ENCODE assay signal across 1 cellular context in the genomic region with DNA sequence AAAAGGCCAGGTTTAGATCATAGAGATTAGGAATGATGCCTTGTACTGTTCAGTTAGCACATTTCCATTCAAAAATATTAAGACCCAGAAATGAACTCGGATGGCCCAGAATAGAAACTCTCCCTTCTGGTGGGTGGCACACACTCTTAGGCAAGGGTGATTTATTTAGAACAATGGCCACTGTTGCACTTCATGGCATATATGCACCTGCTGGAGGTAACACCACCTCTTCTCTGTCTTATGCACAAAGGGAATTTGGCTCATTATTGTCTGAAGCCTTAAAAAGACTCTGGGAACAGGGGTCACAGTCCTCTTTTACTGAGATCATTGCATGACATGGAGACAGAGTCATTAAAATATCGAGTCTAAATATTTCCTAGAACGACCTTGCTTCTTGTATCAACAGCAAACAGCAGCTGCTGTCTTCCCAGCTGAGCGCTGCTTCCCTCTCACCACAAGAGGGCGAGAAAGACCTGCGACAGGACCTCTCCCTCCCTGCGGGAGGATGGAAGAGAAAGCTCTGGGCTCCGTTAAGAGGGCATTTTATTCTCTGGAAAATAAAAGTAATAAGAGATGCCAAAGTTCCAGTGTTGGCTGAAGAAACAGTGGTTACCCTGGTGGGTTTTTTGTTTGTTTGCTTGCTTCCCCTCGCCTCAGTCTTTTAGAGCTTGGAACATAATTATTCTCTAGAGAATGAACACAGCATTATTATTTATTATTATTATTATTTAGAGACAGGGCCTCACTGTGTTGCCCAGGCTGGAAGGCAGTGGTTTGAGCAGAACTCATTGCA.
TF ChIP-seq lines count a peak whose summit lies in the region.

No MANE protein-coding gene starts in this region.

TF ChIP-seq in K562, 482 proteins besides CTCF, POLR2A, EP300 and RAD21 (continued from another document):
- TF ChIP-seq, protein P1, sequence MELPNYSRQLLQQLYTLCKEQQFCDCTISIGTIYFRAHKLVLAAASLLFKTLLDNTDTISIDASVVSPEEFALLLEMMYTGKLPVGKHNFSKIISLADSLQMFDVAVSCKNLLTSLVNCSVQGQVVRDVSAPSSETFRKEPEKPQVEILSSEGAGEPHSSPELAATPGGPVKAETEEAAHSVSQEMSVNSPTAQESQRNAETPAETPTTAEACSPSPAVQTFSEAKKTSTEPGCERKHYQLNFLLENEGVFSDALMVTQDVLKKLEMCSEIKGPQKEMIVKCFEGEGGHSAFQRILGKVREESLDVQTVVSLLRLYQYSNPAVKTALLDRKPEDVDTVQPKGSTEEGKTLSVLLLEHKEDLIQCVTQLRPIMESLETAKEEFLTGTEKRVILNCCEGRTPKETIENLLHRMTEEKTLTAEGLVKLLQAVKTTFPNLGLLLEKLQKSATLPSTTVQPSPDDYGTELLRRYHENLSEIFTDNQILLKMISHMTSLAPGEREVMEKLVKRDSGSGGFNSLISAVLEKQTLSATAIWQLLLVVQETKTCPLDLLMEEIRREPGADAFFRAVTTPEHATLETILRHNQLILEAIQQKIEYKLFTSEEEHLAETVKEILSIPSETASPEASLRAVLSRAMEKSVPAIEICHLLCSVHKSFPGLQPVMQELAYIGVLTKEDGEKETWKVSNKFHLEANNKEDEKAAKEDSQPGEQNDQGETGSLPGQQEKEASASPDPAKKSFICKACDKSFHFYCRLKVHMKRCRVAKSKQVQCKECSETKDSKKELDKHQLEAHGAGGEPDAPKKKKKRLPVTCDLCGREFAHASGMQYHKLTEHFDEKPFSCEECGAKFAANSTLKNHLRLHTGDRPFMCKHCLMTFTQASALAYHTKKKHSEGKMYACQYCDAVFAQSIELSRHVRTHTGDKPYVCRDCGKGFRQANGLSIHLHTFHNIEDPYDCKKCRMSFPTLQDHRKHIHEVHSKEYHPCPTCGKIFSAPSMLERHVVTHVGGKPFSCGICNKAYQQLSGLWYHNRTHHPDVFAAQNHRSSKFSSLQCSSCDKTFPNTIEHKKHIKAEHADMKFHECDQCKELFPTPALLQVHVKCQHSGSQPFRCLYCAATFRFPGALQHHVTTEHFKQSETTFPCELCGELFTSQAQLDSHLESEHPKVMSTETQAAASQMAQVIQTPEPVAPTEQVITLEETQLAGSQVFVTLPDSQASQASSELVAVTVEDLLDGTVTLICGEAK (IDR thresholded peaks at IDR 0.05), result no peak
- TF ChIP-seq, protein P1 (CRISPR knock-in tag; IDR thresholded peaks at IDR 0.05), result no peak
- TF ChIP-seq KLF16 (IDR thresholded peaks at IDR 0.05) (peak; percentile 54; the same call in 1 of the 2 replicates), DIDO1 (tag; IDR thresholded peaks at IDR 0.05; ENCODE audit: low read depth) (no peak), KLF1 (tag; IDR thresholded peaks at IDR 0.05) (no peak), CBX2 (IDR thresholded peaks at IDR 0.05; ENCODE audit: insufficient read depth, low read length, poor library complexity, severe bottlenecking) (no peak), ZNF143 (CRISPR knock-in tag; IDR thresholded peaks at IDR 0.05) (no peak), FOXK2 (conservative IDR thresholded peaks at IDR 0.05 in 1 of 2, IDR thresholded peaks at IDR 0.05 in 1 of 2; ENCODE audit: low read depth in 2 of 2) (0 out of 4 replicates have a peak, but pooled peaks of 1 of the 2 experiments have one; percentile 11), STAG1 (CRISPR knock-in tag; IDR thresholded peaks at IDR 0.05; ENCODE audit: borderline replicate concordance) (peak; percentile 96), DACH1 (IDR thresholded peaks at IDR 0.05; ENCODE audit: partially characterized antibody) (peak; percentile 39), ZNF668 (CRISPR knock-in tag; IDR thresholded peaks at IDR 0.05) (no peak), RBM39 (optimal IDR thresholded peaks at IDR 0.05; ENCODE audit: low read depth, low read length) (no peak), FIP1L1 (IDR thresholded peaks at IDR 0.05; ENCODE audit: low read depth, low read length, poor library complexity, severe bottlenecking) (no peak), ARID2 (IDR thresholded peaks at IDR 0.05) (peak; percentile 85), CEBPB (tag; IDR thresholded peaks at IDR 0.05) (no peak), MEIS2 (IDR thresholded peaks at IDR 0.05; ENCODE audit: partially characterized antibody) (no peak), SOX6 (IDR thresholded peaks at IDR 0.05) (no peak), ZFP30 (CRISPR knock-in tag; IDR thresholded peaks at IDR 0.05; ENCODE audit: borderline replicate concordance) (no peak), BRD9 (IDR thresholded peaks at IDR 0.05; ENCODE audit: low read depth, partially characterized antibody) (no peak), TARDBP (IDR thresholded peaks at IDR 0.05) (no peak), TCFL5 (CRISPR knock-in tag; conservative IDR thresholded peaks at IDR 0.05) (no peak), JUND (IDR thresholded peaks at IDR 0.05; ENCODE audit: borderline replicate concordance, low read depth, low read length) (0 out of 2 replicates have a peak, but pooled peaks have one; percentile 42), JUND (tag; IDR thresholded peaks at IDR 0.05; ENCODE audit: borderline replicate concordance, low read depth, low read length) (no peak), TEAD4 (IDR thresholded peaks at IDR 0.05; ENCODE audit: low read length) (no peak; the same call in 1 of the 2 replicates), TEAD4 (CRISPR knock-in tag; IDR thresholded peaks at IDR 0.05; ENCODE audit: borderline replicate concordance) (no peak), MAZ (CRISPR knock-in tag; conservative IDR thresholded peaks at IDR 0.05 in 1 of 2, IDR thresholded peaks at IDR 0.05 in 1 of 2) (peak in 1 of 2 experiments; percentile 58; a peak in 2 of 4 replicates), CREM (IDR thresholded peaks at IDR 0.05; ENCODE audit: low read depth) (0 out of 2 replicates have a peak, but pooled peaks have one; percentile 11), GTF2F1 (IDR thresholded peaks at IDR 0.05; ENCODE audit: low read depth, low read length) (no peak), ELF2 (CRISPR knock-in tag; IDR thresholded peaks at IDR 0.05) (no peak), POLR3G (IDR thresholded peaks at IDR 0.05; ENCODE audit: extremely low read depth, insufficient read length, insufficient replicate concordance) (no peak), NFATC3 (IDR thresholded peaks at IDR 0.05) (no peak), CHD2 (IDR thresholded peaks at IDR 0.05; ENCODE audit: low read depth, low read length) (no peak), MYNN (IDR thresholded peaks at IDR 0.05) (0 out of 2 replicates have a peak, but pooled peaks have one; percentile 42), MYNN (CRISPR knock-in tag; IDR thresholded peaks at IDR 0.05) (no peak), HMG20B (CRISPR knock-in tag; IDR thresholded peaks at IDR 0.05) (no peak), CC2D1A (IDR thresholded peaks at IDR 0.05) (0 out of 2 replicates have a peak, but pooled peaks have one; percentile 56), RB1 (IDR thresholded peaks at IDR 0.05; ENCODE audit: low read depth) (peak; percentile 72; the same call in 1 of the 2 replicates), SMAD3 (CRISPR knock-in tag; conservative IDR thresholded peaks at IDR 0.05) (no peak), SP1 (CRISPR knock-in tag; IDR thresholded peaks at IDR 0.05) (peak; percentile 29; the same call in 1 of the 2 replicates), HDAC6 (IDR thresholded peaks at IDR 0.05; ENCODE audit: low read depth, low read length) (no peak), SMC3 (conservative IDR thresholded peaks at IDR 0.05; ENCODE audit: insufficient read depth, low read depth, low read length) (peak; percentile 97), MYC (IDR thresholded peaks at IDR 0.05; ENCODE audit: low read depth, low read length) (0 out of 2 replicates have a peak, but pooled peaks have one; percentile 13), MYC (CRISPR knock-in tag; IDR thresholded peaks at IDR 0.05; ENCODE audit: borderline replicate concordance, low read depth) (no peak), POLR3A (IDR thresholded peaks at IDR 0.05; ENCODE audit: borderline replicate concordance, extremely low read depth, insufficient read depth, insufficient read length) (no peak), HMG20A (CRISPR knock-in tag; conservative IDR thresholded peaks at IDR 0.05) (no peak)
- TF ChIP-seq, protein P2, sequence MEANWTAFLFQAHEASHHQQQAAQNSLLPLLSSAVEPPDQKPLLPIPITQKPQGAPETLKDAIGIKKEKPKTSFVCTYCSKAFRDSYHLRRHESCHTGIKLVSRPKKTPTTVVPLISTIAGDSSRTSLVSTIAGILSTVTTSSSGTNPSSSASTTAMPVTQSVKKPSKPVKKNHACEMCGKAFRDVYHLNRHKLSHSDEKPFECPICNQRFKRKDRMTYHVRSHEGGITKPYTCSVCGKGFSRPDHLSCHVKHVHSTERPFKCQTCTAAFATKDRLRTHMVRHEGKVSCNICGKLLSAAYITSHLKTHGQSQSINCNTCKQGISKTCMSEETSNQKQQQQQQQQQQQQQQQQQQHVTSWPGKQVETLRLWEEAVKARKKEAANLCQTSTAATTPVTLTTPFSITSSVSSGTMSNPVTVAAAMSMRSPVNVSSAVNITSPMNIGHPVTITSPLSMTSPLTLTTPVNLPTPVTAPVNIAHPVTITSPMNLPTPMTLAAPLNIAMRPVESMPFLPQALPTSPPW (CRISPR knock-in tag; IDR thresholded peaks at IDR 0.05), result 0 out of 2 replicates have a peak, but pooled peaks have one; percentile 7
- TF ChIP-seq, protein P3, sequence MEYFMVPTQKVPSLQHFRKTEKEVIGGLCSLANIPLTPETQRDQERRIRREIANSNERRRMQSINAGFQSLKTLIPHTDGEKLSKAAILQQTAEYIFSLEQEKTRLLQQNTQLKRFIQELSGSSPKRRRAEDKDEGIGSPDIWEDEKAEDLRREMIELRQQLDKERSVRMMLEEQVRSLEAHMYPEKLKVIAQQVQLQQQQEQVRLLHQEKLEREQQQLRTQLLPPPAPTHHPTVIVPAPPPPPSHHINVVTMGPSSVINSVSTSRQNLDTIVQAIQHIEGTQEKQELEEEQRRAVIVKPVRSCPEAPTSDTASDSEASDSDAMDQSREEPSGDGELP (CRISPR knock-in tag; IDR thresholded peaks at IDR 0.05; ENCODE audit: borderline replicate concordance), result peak; percentile 73; the same call in 1 of the 2 replicates
- TF ChIP-seq, protein P4, sequence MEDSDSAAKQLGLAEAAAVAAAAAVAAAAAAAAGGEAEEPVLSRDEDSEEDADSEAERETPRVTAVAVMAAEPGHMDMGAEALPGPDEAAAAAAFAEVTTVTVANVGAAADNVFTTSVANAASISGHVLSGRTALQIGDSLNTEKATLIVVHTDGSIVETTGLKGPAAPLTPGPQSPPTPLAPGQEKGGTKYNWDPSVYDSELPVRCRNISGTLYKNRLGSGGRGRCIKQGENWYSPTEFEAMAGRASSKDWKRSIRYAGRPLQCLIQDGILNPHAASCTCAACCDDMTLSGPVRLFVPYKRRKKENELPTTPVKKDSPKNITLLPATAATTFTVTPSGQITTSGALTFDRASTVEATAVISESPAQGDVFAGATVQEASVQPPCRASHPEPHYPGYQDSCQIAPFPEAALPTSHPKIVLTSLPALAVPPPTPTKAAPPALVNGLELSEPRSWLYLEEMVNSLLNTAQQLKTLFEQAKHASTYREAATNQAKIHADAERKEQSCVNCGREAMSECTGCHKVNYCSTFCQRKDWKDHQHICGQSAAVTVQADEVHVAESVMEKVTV (CRISPR knock-in tag; IDR thresholded peaks at IDR 0.05), result peak; percentile 98
- TF ChIP-seq, protein P5, sequence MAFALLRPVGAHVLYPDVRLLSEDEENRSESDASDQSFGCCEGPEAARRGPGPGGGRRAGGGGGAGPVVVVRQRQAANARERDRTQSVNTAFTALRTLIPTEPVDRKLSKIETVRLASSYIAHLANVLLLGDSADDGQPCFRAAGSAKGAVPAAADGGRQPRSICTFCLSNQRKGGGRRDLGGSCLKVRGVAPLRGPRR (CRISPR knock-in tag; IDR thresholded peaks at IDR 0.05), result no peak
TF ChIP-seq in K562: peak in this region for 17.
